In the genomic region with DNA sequence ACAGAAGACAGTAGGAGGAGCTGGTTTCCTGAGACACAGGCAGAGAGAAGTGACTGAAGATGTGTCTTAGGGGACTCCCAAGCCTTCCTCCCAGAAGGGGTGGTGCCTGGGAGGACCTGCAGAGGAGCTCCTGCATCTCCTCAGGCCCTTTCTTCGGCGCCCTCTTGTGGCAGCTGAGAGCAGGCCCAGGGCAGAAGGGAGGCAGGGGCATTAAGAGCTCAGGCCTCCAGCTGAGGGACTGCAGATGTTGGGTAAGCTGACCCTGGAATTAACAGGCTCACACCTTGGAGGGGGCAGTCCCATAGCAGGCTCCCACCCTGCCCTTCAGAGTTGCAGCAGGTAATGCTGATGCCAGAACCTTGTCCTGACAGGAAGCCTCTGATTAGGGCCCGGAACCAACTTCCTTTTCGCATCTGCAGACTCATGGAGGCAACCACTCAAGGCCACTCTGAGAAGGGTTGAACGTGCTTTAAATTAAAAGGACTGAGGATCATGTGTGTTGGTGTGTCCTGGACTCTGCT, we compare ENCODE assay signal across 8 cellular contexts.
A peak's percentile ranks its signal among the peaks of the same experiment; 100 is the strongest.
DNase-seq lines count a peak whose midpoint lies in the region; ATAC-seq and TF ChIP-seq lines count a peak whose summit lies in the region.
"Not testable (repeated sequence)": the region's sequence is repeated elsewhere in the genome, so short reads cannot be mapped to it uniquely, and the experiment has no call there.

No MANE protein-coding gene starts in this region.

- peak overlapping the region; percentile 51; the same call in 1 of the 2 replicates for H3K9ac ChIP-seq in OCI-LY1 (ENCODE audit: low read length)

- H3K27me3 ChIP-seq in OCI-LY1 (ENCODE audit: insufficient read depth, low read length): not testable (repeated sequence)

- intact Hi-C loops in mucosa of descending colon (cut with DNase I, micrococcal nuclease): not testable (repeated sequence)

- peak overlapping the region; percentile 60 for H3K27ac ChIP-seq in OCI-LY1 (ENCODE audit: low read depth, low read length, poor library complexity, severe bottlenecking)

- H3K79me2 ChIP-seq in OCI-LY1 (ENCODE audit: insufficient read depth, low read length): not testable (repeated sequence)

- ATAC-seq in GM19467 (IDR thresholded peaks at IDR 0.05; ENCODE audit: unreplicated experiment) (peak; percentile 78), HG03135 (IDR thresholded peaks at IDR 0.05; ENCODE audit: unreplicated experiment) (peak; percentile 79), mucosa of descending colon (peak; percentile 85)

- H2AFZ ChIP-seq in OCI-LY1 (ENCODE audit: low read length): not testable (repeated sequence)

- peak overlapping the region; percentile 50 for H3K4me3 ChIP-seq in OCI-LY1 (ENCODE audit: low read depth, low read length, poor library complexity, severe bottlenecking)
- not testable (repeated sequence) for H3K4me3 ChIP-seq in mucosa of descending colon

- peak; percentile 41 for TF ChIP-seq CTCF in OCI-LY1 (IDR thresholded peaks at IDR 0.05; ENCODE audit: low read length)
- TF ChIP-seq CTCF in mucosa of descending colon (IDR thresholded peaks at IDR 0.05): peak; percentile 74

- H3K4me1 ChIP-seq in OCI-LY1 (ENCODE audit: insufficient read depth, low read length, severe bottlenecking): peaks cover 21% of the 10 kb centered on the region
- not testable (repeated sequence) for H3K4me1 ChIP-seq in mucosa of descending colon (ENCODE audit: low read depth)

- H3K36me3 ChIP-seq in OCI-LY1 (ENCODE audit: insufficient read depth, low read length); mucosa of descending colon (ENCODE audit: low read depth): not testable (repeated sequence)

- H3K9me3 ChIP-seq in OCI-LY1 (ENCODE audit: low read length); mucosa of descending colon: not testable (repeated sequence)

- DNase-seq in DMS 273 (lab: John Stamatoyannopoulos, UW; ENCODE audit: unreplicated experiment) (peak; percentile 75), mucosa of descending colon (peak in 2 of 3 donors; percentile 54 to 86)
- DNase-seq in activated CD8-positive, alpha-beta memory T cell treated with anti-CD3 and anti-CD28 coated beads for 4 hours (ENCODE audit: low read depth in 2 of 2): peak; percentile 59 to 63
- peak; percentile 67 for DNase-seq in effector CD8-positive, alpha-beta T cell (lab: John Stamatoyannopoulos, UW)
- peak; percentile 89 for DNase-seq in stimulated activated CD8-positive, alpha-beta memory T cell treated with anti-CD3 and anti-CD28 coated beads, Interleukin-4, amount 100 ng/mL, for 48 hours

- H3F3A ChIP-seq in OCI-LY1 (ENCODE audit: insufficient read depth, low read length): not testable (repeated sequence)

- not testable (repeated sequence) for H3K9me2 ChIP-seq in OCI-LY1 (ENCODE audit: low read depth, low read length)

- peak overlapping the region; percentile 59 for H3K4me2 ChIP-seq in OCI-LY1 (ENCODE audit: low read length)

- not testable (repeated sequence) for H4K20me1 ChIP-seq in OCI-LY1 (ENCODE audit: insufficient read depth, low read length)
